ENCODE assay signal across 19 cellular contexts in genomic region chr7:31082017-31082416, GRCh38. TPM values are rescaled to one million over a fixed set of nuclear protein-coding genes. Genes with fewer than 3 reads are reported as not detected.
"Had no signal": no experiment of that assay in that cellular context is flagged by ENCODE, and none has a peak within 500 bp of the region (broad histone marks: within the 10 kb centered on the region; RNA-seq: fewer than 3 reads in every experiment).

No MANE protein-coding gene starts in this region.

- H3K9me3 Mint-ChIP-seq: activated T-cell treated with anti-CD3 and anti-CD28 coated beads, Interleukin-2, amount 50 U/mL, for 72 hours; dendritic cell treated with granulocyte-macrophage colony-stimulating factor and Interleukin-4, amounts not matched to agents 40 ng/mL and 50 ng/mL, for 4 days; effector memory CD8-positive, alpha-beta T cell; memory B cell; T-helper 1 cell treated with Interleukin-12 subunit alpha and Interleukin-12 subunit beta and Interleukin-4 antibody, amounts not matched to agents 30 μg/mL and 1 μg/mL, for 36 hours had no signal

- H3K9me3 ChIP-seq: left lung, mucosa of descending colon had no signal

- H3K36me3 Mint-ChIP-seq: memory B cell; naive thymus-derived CD4-positive, alpha-beta T cell had no signal

- DNase-seq: activated CD4-positive, alpha-beta T cell treated with anti-CD3 and anti-CD28 coated beads for 4 hours; activated CD8-positive, alpha-beta memory T cell treated with anti-CD3 and anti-CD28 coated beads, Interleukin-2, amount 50 U/mL, for 48 hours; activated CD8-positive, alpha-beta T cell treated with anti-CD3 and anti-CD28 coated beads, Interleukin-2, amount 10 ng/mL, durations not matched to agents 7 days and 5 days; activated T-cell treated with anti-CD3 and anti-CD28 coated beads, Interleukin-2, amount 50 U/mL, for 72 hours; cerebellar nuclear complex; effector memory CD8-positive, alpha-beta T cell; erythroblast; left lung; mucosa of descending colon; naive thymus-derived CD4-positive, alpha-beta T cell; stimulated activated CD4-positive, alpha-beta T cell treated with anti-CD3 and anti-CD28 coated beads, Interleukin-15, amount 100 ng/mL, for 24 hours; stimulated activated CD4-positive, alpha-beta T cell treated with anti-CD3 and anti-CD28 coated beads, Interleukin-4, amount 100 ng/mL, for 24 hours; stimulated activated naive CD4-positive, alpha-beta T cell; substantia nigra; trophoblast cell had no signal

- ATAC-seq: activated CD8-positive, alpha-beta T cell treated with anti-CD3 and anti-CD28 coated beads, Interleukin-2, amount 10 ng/mL, durations not matched to agents 7 days and 5 days; activated T-cell treated with anti-CD3 and anti-CD28 coated beads, Interleukin-2, amount 50 U/mL, for 72 hours; effector memory CD8-positive, alpha-beta T cell; left lung; mucosa of descending colon; naive thymus-derived CD4-positive, alpha-beta T cell had no signal

- H3K27ac Mint-ChIP-seq: activated CD8-positive, alpha-beta T cell treated with anti-CD3 and anti-CD28 coated beads, Interleukin-2, amount 10 ng/mL, durations not matched to agents 7 days and 5 days; activated T-cell treated with anti-CD3 and anti-CD28 coated beads, Interleukin-2, amount 50 U/mL, for 72 hours; dendritic cell treated with granulocyte-macrophage colony-stimulating factor and Interleukin-4, amounts not matched to agents 40 ng/mL and 50 ng/mL, for 4 days; effector memory CD8-positive, alpha-beta T cell; memory B cell; naive thymus-derived CD4-positive, alpha-beta T cell; T-helper 1 cell treated with Interleukin-12 subunit alpha and Interleukin-12 subunit beta and Interleukin-4 antibody, amounts not matched to agents 30 μg/mL and 1 μg/mL, for 36 hours had no signal

- H3K4me1 Mint-ChIP-seq: memory B cell; naive thymus-derived CD4-positive, alpha-beta T cell had no signal

- FAIRE-seq: islet of Langerhans had no signal

- H3K36me3 ChIP-seq: left lung had no signal

- H3K4me3 Mint-ChIP-seq: activated CD8-positive, alpha-beta T cell treated with anti-CD3 and anti-CD28 coated beads, Interleukin-2, amount 10 ng/mL, durations not matched to agents 7 days and 5 days; activated T-cell treated with anti-CD3 and anti-CD28 coated beads, Interleukin-2, amount 50 U/mL, for 72 hours; dendritic cell treated with granulocyte-macrophage colony-stimulating factor and Interleukin-4, amounts not matched to agents 40 ng/mL and 50 ng/mL, for 4 days; effector memory CD8-positive, alpha-beta T cell; memory B cell; naive thymus-derived CD4-positive, alpha-beta T cell; T-helper 1 cell treated with Interleukin-12 subunit alpha and Interleukin-12 subunit beta and Interleukin-4 antibody, amounts not matched to agents 30 μg/mL and 1 μg/mL, for 36 hours had no signal

- H3K4me3 ChIP-seq: left lung, mucosa of descending colon had no signal

RNA-seq across cellular contexts. Expression of gene ADCYAP1R1, which starts 29.9 kb away (rescaled TPM):
- total RNA-seq: activated CD8-positive, alpha-beta T cell treated with anti-CD3 and anti-CD28 coated beads, Interleukin-2, amount 10 ng/mL, durations not matched to agents 7 days and 5 days; naive thymus-derived CD4-positive, alpha-beta T cell had no signal
- polyA plus RNA-seq: naive thymus-derived CD4-positive, alpha-beta T cell had no signal
